Comparison of ENCODE assay signal across 26 cellular contexts in genomic region chr10:15700078-15700477, GRCh38. TPM values are rescaled to one million over a fixed set of nuclear protein-coding genes. Genes with fewer than 3 reads are reported as not detected.
"Had no signal": no experiment of that assay in that cellular context is flagged by ENCODE, and none has a peak within 500 bp of the region (broad histone marks: within the 10 kb centered on the region; RNA-seq: fewer than 3 reads in every experiment).

No MANE protein-coding gene starts in this region.

- DNase-seq: occipital lobe; ovary; posterior cingulate gyrus; psoas muscle; right cardiac atrium; right lobe of liver; sigmoid colon; small intestine; stimulated activated CD4-positive, alpha-beta T cell treated with anti-CD3 and anti-CD28 coated beads, Interleukin-15, amount 100 ng/mL, for 24 hours; stimulated activated CD4-positive, alpha-beta T cell treated with anti-CD3 and anti-CD28 coated beads, Interleukin-2, amount 100 ng/mL, for 24 hours; stimulated activated CD4-positive, alpha-beta T cell treated with anti-CD3 and anti-CD28 coated beads, Interleukin-2, amount 100 ng/mL, for 48 hours; stimulated activated CD4-positive, alpha-beta T cell treated with anti-CD3 and anti-CD28 coated beads, Interleukin-4, amount 100 ng/mL, for 24 hours; stimulated activated naive B cell treated with anti-CD40 and anti-IgM and Interleukin-4, amounts not matched to agents 10 μg/mL and 1 μg/mL and 100 μg/mL, for 72 hours; stimulated activated naive CD4-positive, alpha-beta T cell treated with Interleukin-2 at 50 U/mL for 16 hours; stomach; thyroid gland; trophoblast cell; upper lobe of left lung had no signal

- ATAC-seq: psoas muscle; right cardiac atrium; right lobe of liver; stimulated activated effector memory CD8-positive, alpha-beta T cell treated with anti-CD3 and anti-CD28 coated beads, Interleukin-12 subunit alpha, Interleukin-12 subunit beta, amount 100 ng/mL, for 72 hours; stimulated activated naive B cell treated with anti-CD40 and anti-IgM and Interleukin-4, amounts not matched to agents 10 μg/mL and 1 μg/mL and 100 μg/mL, for 72 hours had no signal

- H3K27ac ChIP-seq: neural progenitor cell, ovary, parathyroid adenoma, psoas muscle, right lobe of liver, sigmoid colon, stomach, thyroid gland, tibial nerve, upper lobe of left lung, vagina had no signal

- H3K36me3 ChIP-seq: neural progenitor cell, ovary, right lobe of liver, sigmoid colon, stomach, thyroid gland, tibial nerve, upper lobe of left lung, vagina had no signal

- H3K4me1 ChIP-seq: neural progenitor cell, psoas muscle, right lobe of liver, sigmoid colon, thyroid gland, tibial nerve, vagina had no signal

- H3K9ac ChIP-seq: neural progenitor cell, parathyroid adenoma had no signal

- H3K4me3 ChIP-seq: neural progenitor cell, ovary, psoas muscle, right lobe of liver, sigmoid colon, stomach, thoracic aorta, thyroid gland, tibial nerve, upper lobe of left lung, vagina had no signal

- FAIRE-seq: small intestine, urothelium cell line had no signal

- H2AFZ ChIP-seq: neural progenitor cell, parathyroid adenoma had no signal

- H3K79me2 ChIP-seq: parathyroid adenoma had no signal

- H3K9me3 ChIP-seq: ovary, psoas muscle, right lobe of liver, sigmoid colon, thoracic aorta, thyroid gland, tibial nerve, upper lobe of left lung, vagina had no signal

- H3K27me3 ChIP-seq: ovary, right lobe of liver, sigmoid colon, thyroid gland, tibial nerve, upper lobe of left lung, vagina had no signal

- H3K4me2 ChIP-seq: neural progenitor cell had no signal

RNA-seq across cellular contexts. Expression of gene ITGA8, which starts 19.6 kb away (rescaled TPM):
- total RNA-seq: progenitor cell of endocrine pancreas had no signal
